1 cellular context compared by ENCODE assay signal in genomic region chr11:12721816-12722604, GRCh38.
TF ChIP-seq lines count a peak whose summit lies in the region.

No MANE protein-coding gene starts in this region.

TF ChIP-seq in IMR-90, 13 proteins besides CTCF, POLR2A, EP300 and RAD21:
- no peak for TF ChIP-seq CEBPB (IDR thresholded peaks at IDR 0.05; ENCODE audit: low read depth, low read length)
- no peak for TF ChIP-seq CHD1 (IDR thresholded peaks at IDR 0.05; ENCODE audit: low read depth, low read length)
